8 cellular contexts compared by ENCODE assay signal in the genomic region with DNA sequence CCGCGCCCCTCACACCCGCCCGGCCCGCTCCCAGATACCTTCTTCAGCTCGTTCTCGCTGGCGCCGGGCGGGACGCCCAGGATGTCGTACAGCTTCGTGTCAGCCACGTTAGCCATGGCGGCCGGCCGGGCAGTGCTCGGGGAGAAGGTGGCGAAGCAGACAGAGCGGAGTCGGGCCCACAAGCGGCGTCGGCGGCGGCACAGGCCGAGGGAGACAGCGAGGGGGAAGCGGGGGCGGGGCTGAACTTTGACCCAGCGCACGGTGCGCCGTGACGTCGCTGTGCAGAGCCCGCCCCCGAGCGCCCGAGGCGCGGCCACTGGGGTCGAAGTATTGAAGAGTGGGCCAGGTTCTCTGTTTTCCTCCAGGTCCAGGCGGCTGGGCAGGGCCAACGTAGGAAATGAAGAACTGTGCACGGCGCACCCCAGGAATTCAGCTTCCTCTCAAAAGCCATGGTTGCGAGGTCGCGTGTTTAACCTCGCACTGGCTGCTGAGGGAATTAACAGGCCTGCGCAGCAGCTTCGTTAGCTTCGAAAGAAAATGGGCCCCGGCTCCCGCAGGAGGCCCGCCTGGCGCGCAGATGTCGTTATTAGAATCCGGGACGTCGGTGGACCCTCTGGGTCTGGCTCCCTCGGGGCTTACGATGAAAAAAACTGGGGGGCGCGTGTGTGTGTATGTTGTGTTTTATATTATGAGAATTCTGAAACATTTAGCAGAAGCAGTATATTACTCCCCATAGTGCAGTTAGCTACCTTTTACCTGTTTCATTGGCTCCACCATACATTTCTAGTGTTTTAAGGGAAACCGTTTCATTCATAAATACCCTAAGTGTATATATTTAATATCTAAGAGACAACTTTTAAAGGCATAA. TPM values are rescaled to one million over a fixed set of nuclear protein-coding genes. Genes with fewer than 3 reads are reported as not detected.
A peak's percentile ranks its signal among the peaks of the same experiment; 100 is the strongest.
DNase-seq lines count a peak whose midpoint lies in the region; ATAC-seq and TF ChIP-seq lines count a peak whose summit lies in the region.

A gene (minus strand): TSS at position 218 of the 868 bp plus-strand sequence. CDS start 102 bp downstream, at position 116.

- H3K36me3 ChIP-seq in prostate gland, result no peaks in the 10 kb centered on the region

- H3K9me3 Mint-ChIP-seq in T-helper 1 cell treated with Interleukin-12 subunit alpha and Interleukin-12 subunit beta and Interleukin-4 antibody, amounts not matched to agents 30 μg/mL and 1 μg/mL, for 36 hours, result no peaks in the 10 kb centered on the region

- peak; percentile 84 for ATAC-seq in HG02840 (IDR thresholded peaks at IDR 0.05; ENCODE audit: low FRiP score, unreplicated experiment)
- peak; percentile 98 for ATAC-seq in left ventricle myocardium superior

- H3K4me1 ChIP-seq in prostate gland (replicated peaks), result peaks cover 7% of the 10 kb centered on the region

- H3K4me3 Mint-ChIP-seq in T-helper 1 cell treated with Interleukin-12 subunit alpha and Interleukin-12 subunit beta and Interleukin-4 antibody, amounts not matched to agents 30 μg/mL and 1 μg/mL, for 36 hours, result peak within 1 kb of the TSS; percentile 98

- peaks cover 42% of the 10 kb centered on the region for H3K4me1 Mint-ChIP-seq in T-helper 1 cell treated with Interleukin-12 subunit alpha and Interleukin-12 subunit beta and Interleukin-4 antibody, amounts not matched to agents 30 μg/mL and 1 μg/mL, for 36 hours (ENCODE audit: low read depth)

- DNase-seq in GM13977 (ENCODE audit: low spot score), result peak; percentile 96
- peak; percentile 54 for DNase-seq in NCI-H1436 treated with DMSO at 0.1 percent for 48 hours (lab: John Stamatoyannopoulos, UW)
- peak; percentile 82 for DNase-seq in amniotic stem cell (lab: John Stamatoyannopoulos, UW)
- DNase-seq in left ventricle myocardium superior, result peak; percentile 96
- DNase-seq in prostate gland (ENCODE audit: low spot score), result peak; percentile 86
- DNase-seq in ureter (ENCODE audit: low spot score), result peak; percentile 95

- TF ChIP-seq CTCF in GM13977 (IDR thresholded peaks at IDR 0.05; ENCODE audit: extremely low read depth, insufficient read depth, missing control alignments), result no peak
- TF ChIP-seq CTCF in prostate gland (IDR thresholded peaks at IDR 0.05), result peak in 2 of 4 experiments; percentile 19 to 23

- intact Hi-C loops in left ventricle myocardium superior (cut with micrococcal nuclease), result loop anchor here (5.0 kb wide), 1 partner anchor 64 kb away; no protein-coding TSS in a partner anchor
- intact Hi-C loops in prostate gland (cut with DNase I), result loop anchor here (10.0 kb wide), 1 partner anchor 1411 kb away; a partner anchor contains a TSS

- TF ChIP-seq POLR2A in prostate gland (IDR thresholded peaks at IDR 0.05), result peak; percentile 85

- 1% methylated on average over 48 of the region's 68 CpGs for WGBS in prostate gland

- H3K36me3 Mint-ChIP-seq in T-helper 1 cell treated with Interleukin-12 subunit alpha and Interleukin-12 subunit beta and Interleukin-4 antibody, amounts not matched to agents 30 μg/mL and 1 μg/mL, for 36 hours (ENCODE audit: low read depth), result peaks cover 21% of the 10 kb centered on the region

- H3K4me3 ChIP-seq in prostate gland, result peak within 1 kb of the TSS; percentile 80 to 86

- H3K9me3 ChIP-seq in prostate gland, result no peaks in the 10 kb centered on the region

- H3K27me3 Mint-ChIP-seq in T-helper 1 cell treated with Interleukin-12 subunit alpha and Interleukin-12 subunit beta and Interleukin-4 antibody, amounts not matched to agents 30 μg/mL and 1 μg/mL, for 36 hours (ENCODE audit: low read depth), result no peaks in the 10 kb centered on the region

- peak within 1 kb of the TSS; percentile 97 for H3K27ac ChIP-seq in prostate gland

- in situ Hi-C loops in GM13977 (cut with MboI; ENCODE audit: low pct_unique_long_range_greater_than_20kb, low sequenced_read_pairs, unreplicated experiment), result no loop called here

- no peaks in the 10 kb centered on the region for H3K27me3 ChIP-seq in prostate gland (replicated peaks; ENCODE audit: insufficient read depth)

- H3K27ac Mint-ChIP-seq in T-helper 1 cell treated with Interleukin-12 subunit alpha and Interleukin-12 subunit beta and Interleukin-4 antibody, amounts not matched to agents 30 μg/mL and 1 μg/mL, for 36 hours, result peak within 1 kb of the TSS; percentile 98

RNA-seq across cellular contexts. Expression of the gene that starts here (rescaled TPM):
- 97.2 TPM for total RNA-seq in left ventricle myocardium superior
- total RNA-seq in prostate gland, result 10 to 100 TPM; 41.1 to 64.4 TPM
- total RNA-seq in ureter, result 51.5 TPM

Comparison
In these comparisons a context has a peak if more than half of its experiments do, and no peak if none do; other contexts are left out.
1. Peak in every context shown above with its lines: DNase-seq, ATAC-seq, H3K4me3 ChIP-seq and H3K27ac ChIP-seq.